Comparison of ENCODE assay signal across 15 cellular contexts in the genomic region with DNA sequence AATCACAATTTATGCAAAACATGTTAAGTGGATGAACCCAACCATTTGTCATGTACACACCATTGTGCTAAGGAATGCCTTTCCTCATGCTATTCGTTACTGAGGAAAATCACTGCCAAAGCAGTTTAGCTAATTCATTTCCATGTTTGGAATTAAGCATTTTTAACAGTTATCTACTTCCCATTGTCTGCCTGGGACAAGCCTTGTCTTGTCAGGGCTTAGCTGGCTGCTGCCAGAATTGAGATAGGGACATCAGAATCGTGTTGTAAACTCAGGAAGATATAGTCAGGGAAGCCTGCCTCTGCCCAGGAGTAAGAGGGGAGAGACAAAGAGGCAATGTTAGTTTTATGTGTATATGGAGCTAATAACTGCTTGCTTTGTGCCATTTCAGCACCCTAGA.
DNase-seq lines count a peak whose midpoint lies in the region; ATAC-seq and TF ChIP-seq lines count a peak whose summit lies in the region.
"Had no signal": no experiment of that assay in that cellular context is flagged by ENCODE, and none has a peak within 500 bp of the region (broad histone marks: within the 10 kb centered on the region; RNA-seq: fewer than 3 reads in every experiment).

No MANE protein-coding gene starts in this region.

- ATAC-seq in RWPE2 (ENCODE audit: low read depth) (peak; percentile 75), GM18909 (IDR thresholded peaks at IDR 0.05; ENCODE audit: poor library complexity, unreplicated experiment) (no peak)
- ATAC-seq: HCT116 had no signal

- H3K4me1 ChIP-seq in RWPE2 (ENCODE audit: insufficient read depth, poor library complexity, severe bottlenecking) (no peaks in the 10 kb centered on the region), endodermal cell (ENCODE audit: control insufficient read depth, insufficient read depth, low read length) (peaks cover 15% of the 10 kb centered on the region), neuron (ENCODE audit: insufficient read depth, low read length) (peaks cover 14% of the 10 kb centered on the region)
- H3K4me1 ChIP-seq: BLaER1 treated with 17β-estradiol and CSF1 and Interleukin-3, amounts not matched to agents 10 nM and 100 nM had no signal

- peaks cover 2% of the 10 kb centered on the region for H3K9me3 Mint-ChIP-seq in endodermal cell

- WGBS in endodermal cell (ENCODE audit: insufficient coverage in 1 of 2, insufficient read length in 1 of 2), 2 experiments: 26 to 72% methylated on average over 2 of the region's 2 CpGs

- no peaks in the 10 kb centered on the region for H3K9me3 ChIP-seq in RWPE2 (ENCODE audit: severe bottlenecking)
- no peaks in the 10 kb centered on the region for H3K9me3 ChIP-seq in endodermal cell (ENCODE audit: control insufficient read depth, low read length)
- H3K9me3 ChIP-seq in neuron (ENCODE audit: low read length): no peaks in the 10 kb centered on the region
- H3K9me3 ChIP-seq: BLaER1 treated with 17β-estradiol and CSF1 and Interleukin-3, amounts not matched to agents 10 nM and 100 nM had no signal

- H3K4me3 ChIP-seq in RWPE2 (ENCODE audit: severe bottlenecking) (no peak overlapping the region), endodermal cell (ENCODE audit: low read length) (no peak overlapping the region), neuron (ENCODE audit: low read length) (no peak overlapping the region)
- H3K4me3 ChIP-seq: BLaER1 treated with 17β-estradiol and CSF1 and Interleukin-3, amounts not matched to agents 10 nM and 100 nM had no signal

- H3K27ac ChIP-seq in RWPE2 (ENCODE audit: poor library complexity, severe bottlenecking) (no peak overlapping the region), endodermal cell (ENCODE audit: low read depth, low read length) (no peak overlapping the region)
- H3K27ac ChIP-seq: 22Rv1; BLaER1 treated with 17β-estradiol and CSF1 and Interleukin-3, amounts not matched to agents 10 nM and 100 nM had no signal

- H3K36me3 ChIP-seq in RWPE2 (ENCODE audit: low read depth) (no peaks in the 10 kb centered on the region), endodermal cell (ENCODE audit: control insufficient read depth, insufficient read depth, low read length) (no peaks in the 10 kb centered on the region), neuron (ENCODE audit: insufficient read depth, low read length) (no peaks in the 10 kb centered on the region)
- H3K36me3 ChIP-seq: BLaER1 treated with 17β-estradiol and CSF1 and Interleukin-3, amounts not matched to agents 10 nM and 100 nM had no signal

- peaks cover 20% of the 10 kb centered on the region for H3K4me1 Mint-ChIP-seq in endodermal cell

- H3K4me3 Mint-ChIP-seq in endodermal cell: no peak overlapping the region

- H3K27ac Mint-ChIP-seq in endodermal cell: peak overlapping the region; percentile 76

- H2AFZ ChIP-seq in neuron (ENCODE audit: low read depth, low read length): peak overlapping the region; percentile 83

- H3K27me3 Mint-ChIP-seq in endodermal cell (ENCODE audit: insufficient read depth): no peaks in the 10 kb centered on the region

- no peaks in the 10 kb centered on the region for H3K36me3 Mint-ChIP-seq in endodermal cell (ENCODE audit: low read depth)

- peaks cover 4% of the 10 kb centered on the region for H3K27me3 ChIP-seq in RWPE2 (ENCODE audit: insufficient read depth, poor library complexity, severe bottlenecking)
- no peaks in the 10 kb centered on the region for H3K27me3 ChIP-seq in endodermal cell (ENCODE audit: control insufficient read depth, insufficient read depth, low read length, poor library complexity, severe bottlenecking)
- no peaks in the 10 kb centered on the region for H3K27me3 ChIP-seq in neuron (ENCODE audit: insufficient read depth, low read length)
- H3K27me3 ChIP-seq: BLaER1 treated with 17β-estradiol and CSF1 and Interleukin-3, amounts not matched to agents 10 nM and 100 nM had no signal

- DNase-seq in DMS153 (lab: John Stamatoyannopoulos, UW) (peak; percentile 2), DMS153 treated with DMSO at 0.1 percent for 48 hours (lab: John Stamatoyannopoulos, UW; ENCODE audit: unreplicated experiment) (no peak), RWPE2 (ENCODE audit: low spot score) (no peak), endodermal cell (peak; percentile 44)
- no peak for DNase-seq in stimulated activated CD8-positive, alpha-beta memory T cell treated with anti-CD3 and anti-CD28 coated beads, Interleukin-4, amount 100 ng/mL, for 48 hours
- no peak for DNase-seq in central memory CD4-positive, alpha-beta T cell
- DNase-seq: EL, NCI-H1694, NCI-H2107, SHP77 had no signal

- TF ChIP-seq CTCF in RWPE2 (IDR thresholded peaks at IDR 0.05; ENCODE audit: poor library complexity, severe bottlenecking): no peak
- no peak for TF ChIP-seq CTCF in endodermal cell (conservative IDR thresholded peaks at IDR 0.05)

- H3K9ac ChIP-seq in endodermal cell (ENCODE audit: extremely low read depth, low read length, poor library complexity, severe bottlenecking): no peak overlapping the region
- H3K9ac ChIP-seq: BLaER1 treated with 17β-estradiol and CSF1 and Interleukin-3, amounts not matched to agents 10 nM and 100 nM had no signal

Comparison
In these comparisons a context has a peak if more than half of its experiments do, and no peak if none do; other contexts are left out.
1. DNase-seq: peak in DMS153 (single experiment) and endodermal cell (single experiment); none in DMS153 treated with DMSO at 0.1 percent for 48 hours (single experiment), RWPE2 (single experiment), stimulated activated CD8-positive, alpha-beta memory T cell treated with anti-CD3 and anti-CD28 coated beads, Interleukin-4, amount 100 ng/mL, for 48 hours (single experiment) and central memory CD4-positive, alpha-beta T cell (single experiment).